10 cellular contexts compared by ENCODE assay signal in the genomic region with DNA sequence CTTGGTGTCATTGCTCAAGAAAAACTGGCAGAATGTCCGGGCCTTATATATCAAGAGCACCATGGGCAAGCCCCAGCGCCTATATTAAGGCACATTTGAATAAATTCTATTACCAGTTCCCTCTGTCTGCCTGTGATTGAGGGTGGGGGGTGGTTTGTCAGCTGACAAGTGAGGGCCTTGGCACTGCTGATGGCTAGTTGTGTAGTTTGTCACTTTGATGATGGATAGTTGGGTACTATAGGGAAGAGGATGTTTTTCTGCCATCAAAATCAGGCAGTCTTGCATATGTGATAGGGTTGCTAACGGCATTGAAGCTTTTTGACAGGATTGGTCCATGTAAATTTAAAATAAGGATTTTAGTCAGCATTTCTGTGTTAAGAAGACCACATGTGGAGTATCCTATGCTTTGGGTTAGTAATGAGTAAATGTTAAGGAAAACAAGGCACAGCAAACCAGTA. TPM values are rescaled to one million over a fixed set of nuclear protein-coding genes. Genes with fewer than 3 reads are reported as not detected.
DNase-seq lines count a peak whose midpoint lies in the region; ATAC-seq and FAIRE-seq lines count a peak whose summit lies in the region.
"Had no signal": no experiment of that assay in that cellular context is flagged by ENCODE, and none has a peak within 500 bp of the region (broad histone marks: within the 10 kb centered on the region; RNA-seq: fewer than 3 reads in every experiment).

No MANE protein-coding gene starts in this region.

- no peaks in the 10 kb centered on the region for H3K9me3 Mint-ChIP-seq in T-helper 2 cell treated with Interferon-gamma antibody and Interleukin-4, amounts not matched to agents 5 μg/mL and 100 μg/mL, for 36 hours

- H3K27me3 ChIP-seq in SJCRH30, result no peaks in the 10 kb centered on the region
- no peaks in the 10 kb centered on the region for H3K27me3 ChIP-seq in esophagus (ENCODE audit: control insufficient read depth in 1 of 2, insufficient read depth in 2 of 2, low read length in 2 of 2)
- no peaks in the 10 kb centered on the region for H3K27me3 ChIP-seq in skeletal muscle satellite cell (ENCODE audit: control insufficient read depth, insufficient read depth, low read length)

- peak overlapping the region; percentile 99 for H3K4me3 Mint-ChIP-seq in T-helper 2 cell treated with Interferon-gamma antibody and Interleukin-4, amounts not matched to agents 5 μg/mL and 100 μg/mL, for 36 hours

- no peaks in the 10 kb centered on the region for H3K27me3 Mint-ChIP-seq in T-helper 2 cell treated with Interferon-gamma antibody and Interleukin-4, amounts not matched to agents 5 μg/mL and 100 μg/mL, for 36 hours (ENCODE audit: low read depth)

- H3K27ac ChIP-seq in SJCRH30 (no peak overlapping the region), esophagus (ENCODE audit: low read depth in 2 of 2, low read length in 1 of 2) (peak overlapping the region; percentile 69 to 91)

- DNase-seq in T-helper 2 cell treated with Interferon-gamma antibody and Interleukin-4, amounts not matched to agents 5 μg/mL and 100 μg/mL, for 36 hours (ENCODE audit: low spot score), result no peak
- no peak for DNase-seq in T-helper 2 cell
- no peak for DNase-seq in SJCRH30
- DNase-seq in GM19239 (ENCODE audit: insufficient read length, low spot score), result no peak

- H3K27ac Mint-ChIP-seq in T-helper 2 cell treated with Interferon-gamma antibody and Interleukin-4, amounts not matched to agents 5 μg/mL and 100 μg/mL, for 36 hours, result peak overlapping the region; percentile 73

- ATAC-seq in HG02678 (IDR thresholded peaks at IDR 0.05; ENCODE audit: unreplicated experiment) (no peak), GM21447 (IDR thresholded peaks at IDR 0.05; ENCODE audit: unreplicated experiment) (no peak)

- peak overlapping the region; percentile 91 for H3K4me2 ChIP-seq in skeletal muscle satellite cell (ENCODE audit: low read length)

- H3K36me3 ChIP-seq in SJCRH30 (peaks cover 59% of the 10 kb centered on the region), esophagus (ENCODE audit: control insufficient read depth in 2 of 2, insufficient read depth in 2 of 2, low read length in 1 of 2) (peaks cover 9 to 41% of the 10 kb centered on the region in 2 donors), skeletal muscle satellite cell (ENCODE audit: insufficient read depth, low read length) (peaks cover 73% of the 10 kb centered on the region)

- WGBS in esophagus, 2 donors, result 39 to 50% methylated on average over 3 of the region's 3 CpGs

- H3K4me3 ChIP-seq in SJCRH30 (peak overlapping the region; percentile 98), esophagus (ENCODE audit: low read depth in 1 of 2, low read length in 2 of 2) (peak overlapping the region in 1 of 2 donors; percentile 99), skeletal muscle satellite cell (ENCODE audit: low read length) (peak overlapping the region; percentile 95)

- no peaks in the 10 kb centered on the region for H3K9me3 ChIP-seq in SJCRH30 (replicated peaks)
- no peaks in the 10 kb centered on the region for H3K9me3 ChIP-seq in esophagus (ENCODE audit: control insufficient read depth in 2 of 2, insufficient read depth in 1 of 2, low read depth in 1 of 2, low read length in 1 of 2)
- no peaks in the 10 kb centered on the region for H3K9me3 ChIP-seq in skeletal muscle satellite cell (replicated peaks; ENCODE audit: low read length)

- H3K4me1 Mint-ChIP-seq in T-helper 2 cell treated with Interferon-gamma antibody and Interleukin-4, amounts not matched to agents 5 μg/mL and 100 μg/mL, for 36 hours (ENCODE audit: low read depth), result peaks cover 26% of the 10 kb centered on the region

- no peak for FAIRE-seq in GM19239 (lab: Jason Lieb, UNC)

- H3K4me1 ChIP-seq in SJCRH30, result peaks cover 17% of the 10 kb centered on the region
- H3K4me1 ChIP-seq in esophagus (ENCODE audit: control insufficient read depth in 2 of 2, insufficient read depth in 2 of 2, low read length in 1 of 2), result peaks cover 0 to 2% of the 10 kb centered on the region in 2 donors
- H3K4me1 ChIP-seq in skeletal muscle satellite cell (ENCODE audit: control insufficient read depth, insufficient read depth, low read length), result peaks cover 31% of the 10 kb centered on the region

- H3K36me3 Mint-ChIP-seq in T-helper 2 cell treated with Interferon-gamma antibody and Interleukin-4, amounts not matched to agents 5 μg/mL and 100 μg/mL, for 36 hours (ENCODE audit: low read depth), result peaks cover 64% of the 10 kb centered on the region

- peak overlapping the region; percentile 100 for H3K9ac ChIP-seq in skeletal muscle satellite cell (ENCODE audit: low read depth, low read length)

RNA-seq across cellular contexts. Expression of a gene that starts 2.5 kb away (rescaled TPM):
- total RNA-seq in SJCRH30 (2014; rRNA removed; shearing (Covaris generic)), result 2,010 and 2,016 TPM in 2 replicates
- polyA plus RNA-seq in esophagus, result 1,000 to 10,000 TPM in 1 of 2 donors, 100 to 1,000 TPM in 1; 735 to 2,438 TPM
- total RNA-seq in skeletal muscle satellite cell (2012; rRNA removed), result 1,553 and 2,067 TPM in 2 replicates

RNA-seq across cellular contexts. Expression of a gene that starts 18.6 kb away (rescaled TPM):
- total RNA-seq in SJCRH30 (2014; rRNA removed; shearing (Covaris generic)), result 10.5 and 10.9 TPM in 2 replicates
- 1 to 10 TPM; 4.6 to 6.3 TPM for polyA plus RNA-seq in esophagus
- total RNA-seq in skeletal muscle satellite cell (2012; rRNA removed), result 6.3 TPM in 2 replicates

RNA-seq across cellular contexts. Expression of a gene that starts 26.2 kb away (rescaled TPM):
- 8.4 and 8.8 TPM in 2 replicates for total RNA-seq in SJCRH30 (2014; rRNA removed; shearing (Covaris generic))
- 10 to 100 TPM; 28.6 to 29.1 TPM for polyA plus RNA-seq in esophagus
- total RNA-seq in skeletal muscle satellite cell (2012; rRNA removed), result 6.8 and 8.1 TPM in 2 replicates

RNA-seq across cellular contexts. Expression of a gene that starts 42.0 kb away (rescaled TPM):
- 0.15 TPM in 1 of 2 replicates, not detected in the other for total RNA-seq in SJCRH30 (2014; rRNA removed; shearing (Covaris generic))
- polyA plus RNA-seq in esophagus, result under 1 TPM; 0.08 TPM
- not detected in 2 replicates for total RNA-seq in skeletal muscle satellite cell (2012; rRNA removed)
- total RNA-seq: LHCN-M2 had no signal
- polyA plus RNA-seq: BJ had no signal
